In the genomic region with DNA sequence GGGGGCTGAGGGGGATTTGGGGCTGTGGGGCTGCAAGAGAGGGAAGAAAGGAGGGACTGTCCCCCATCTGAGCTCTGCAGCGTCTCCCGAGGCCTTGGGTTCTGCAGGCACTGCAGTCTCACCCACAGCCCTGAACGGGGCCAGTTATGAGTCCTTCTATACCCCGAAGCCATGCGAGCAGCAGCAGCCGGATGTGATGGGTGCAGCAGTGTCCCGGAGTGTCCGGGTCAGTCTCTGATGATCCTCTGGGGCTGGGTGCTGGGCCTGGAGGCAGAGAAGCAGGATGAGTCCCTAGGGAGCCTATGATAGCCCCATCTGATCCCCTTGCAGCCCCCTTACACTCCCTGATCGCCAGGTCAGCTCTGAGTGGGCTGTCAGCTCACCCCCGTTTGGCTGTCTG, we compare ENCODE assay signal across 15 cellular contexts. TPM values are rescaled to one million over a fixed set of nuclear protein-coding genes. Genes with fewer than 3 reads are reported as not detected.
DNase-seq lines count a peak whose midpoint lies in the region; ATAC-seq, FAIRE-seq and TF ChIP-seq lines count a peak whose summit lies in the region.
"Had no signal": no experiment of that assay in that cellular context is flagged by ENCODE, and none has a peak within 500 bp of the region (broad histone marks: within the 10 kb centered on the region; RNA-seq: fewer than 3 reads in every experiment).

No MANE protein-coding gene starts in this region.

- no peak for TF ChIP-seq EP300 in upper lobe of left lung (IDR thresholded peaks at IDR 0.05)

- no peaks in the 10 kb centered on the region for H3K27me3 Mint-ChIP-seq in activated T-helper 1 cell treated with anti-CD3 and anti-CD28 coated beads, Interleukin-12 subunit alpha, Interleukin-12 subunit beta, Interleukin-2, Interleukin-4 antibody, amounts not matched to agents 30 ng/mL and 10 ng/mL and 1 ng/mL, durations not matched to agents 14 hours and 24 hours and 36 hours (ENCODE audit: insufficient read depth)

- H3K9me3 ChIP-seq in mucosa of descending colon (no peaks in the 10 kb centered on the region), upper lobe of left lung (no peaks in the 10 kb centered on the region)

- peak overlapping the region; percentile 83 for H3K27ac Mint-ChIP-seq in activated T-helper 1 cell treated with anti-CD3 and anti-CD28 coated beads, Interleukin-12 subunit alpha, Interleukin-12 subunit beta, Interleukin-2, Interleukin-4 antibody, amounts not matched to agents 30 ng/mL and 10 ng/mL and 1 ng/mL, durations not matched to agents 14 hours and 24 hours and 36 hours

- ATAC-seq in left ventricle myocardium superior (no peak), Right ventricle myocardium superior (ENCODE audit: poor library complexity) (no peak), mucosa of descending colon (no peak), upper lobe of left lung (ENCODE audit: low FRiP score in 2 of 2) (no peak), HG02678 (IDR thresholded peaks at IDR 0.05; ENCODE audit: unreplicated experiment) (no peak)

- H3K4me3 ChIP-seq in mucosa of descending colon (no peak overlapping the region), upper lobe of left lung (no peak overlapping the region)

- H3K4me3 Mint-ChIP-seq in activated T-helper 1 cell treated with anti-CD3 and anti-CD28 coated beads, Interleukin-12 subunit alpha, Interleukin-12 subunit beta, Interleukin-2, Interleukin-4 antibody, amounts not matched to agents 30 ng/mL and 10 ng/mL and 1 ng/mL, durations not matched to agents 14 hours and 24 hours and 36 hours, result no peak overlapping the region

- no peaks in the 10 kb centered on the region for H3K27me3 ChIP-seq in upper lobe of left lung

- DNase-seq in left ventricle myocardium superior, result peak; percentile 19
- DNase-seq in Right ventricle myocardium superior, result no peak
- no peak for DNase-seq in activated T-helper 1 cell treated with anti-CD3 and anti-CD28 coated beads, Interleukin-12 subunit alpha, Interleukin-12 subunit beta, Interleukin-2, Interleukin-4 antibody, amounts not matched to agents 30 ng/mL and 10 ng/mL and 1 ng/mL, durations not matched to agents 14 hours and 24 hours and 36 hours (ENCODE audit: low spot score)
- DNase-seq in mucosa of descending colon, result peak in 2 of 3 donors; percentile 42 to 61
- DNase-seq in upper lobe of left lung, result peak in 1 of 2 donors; percentile 43
- DNase-seq in urothelium cell line (ENCODE audit: low spot score), result no peak
- no peak for DNase-seq in middle frontal gyrus (ENCODE audit: extremely low spot score, low spot score)
- DNase-seq: activated gamma-delta T cell, DND-41, H7, NCI-H1436 treated with DMSO at 0.1 percent for 48 hours, NCI-H510A, OCI-M1 had no signal

- H3K27ac ChIP-seq in upper lobe of left lung, result peak overlapping the region in 3 of 4 donors; percentile 59 to 67 (median 61)
- H3K27ac ChIP-seq: KMS-11 had no signal

- H3K36me3 ChIP-seq in mucosa of descending colon (ENCODE audit: low read depth) (no peaks in the 10 kb centered on the region), upper lobe of left lung (peaks cover 0 to 21% (median 6%) of the 10 kb centered on the region in 4 donors)

- peaks cover 44% of the 10 kb centered on the region for H3K4me1 ChIP-seq in mucosa of descending colon (ENCODE audit: low read depth)
- H3K4me1 ChIP-seq in upper lobe of left lung, result peaks cover 5 to 29% (median 20%) of the 10 kb centered on the region in 4 donors

- TF ChIP-seq CTCF in mucosa of descending colon (IDR thresholded peaks at IDR 0.05) (no peak), upper lobe of left lung (IDR thresholded peaks at IDR 0.05) (no peak)

- no peak for TF ChIP-seq POLR2A in upper lobe of left lung (IDR thresholded peaks at IDR 0.05)

- H3K36me3 Mint-ChIP-seq in activated T-helper 1 cell treated with anti-CD3 and anti-CD28 coated beads, Interleukin-12 subunit alpha, Interleukin-12 subunit beta, Interleukin-2, Interleukin-4 antibody, amounts not matched to agents 30 ng/mL and 10 ng/mL and 1 ng/mL, durations not matched to agents 14 hours and 24 hours and 36 hours (ENCODE audit: low read depth), result peaks cover 2% of the 10 kb centered on the region

- FAIRE-seq in urothelium cell line (lab: Jason Lieb, UNC), result no peak

- intact Hi-C loops in left ventricle myocardium superior (cut with micrococcal nuclease), result no loop called here
- intact Hi-C loops in Right ventricle myocardium superior (cut with DNase I), result no loop called here
- intact Hi-C loops in activated T-helper 1 cell treated with anti-CD3 and anti-CD28 coated beads, Interleukin-12 subunit alpha, Interleukin-12 subunit beta, Interleukin-2, Interleukin-4 antibody, amounts not matched to agents 30 ng/mL and 10 ng/mL and 1 ng/mL, durations not matched to agents 14 hours and 24 hours and 36 hours (cut with micrococcal nuclease), result no loop called here
- intact Hi-C loops in mucosa of descending colon (cut with DNase I, micrococcal nuclease), result no loop called here

- H3K4me1 Mint-ChIP-seq in activated T-helper 1 cell treated with anti-CD3 and anti-CD28 coated beads, Interleukin-12 subunit alpha, Interleukin-12 subunit beta, Interleukin-2, Interleukin-4 antibody, amounts not matched to agents 30 ng/mL and 10 ng/mL and 1 ng/mL, durations not matched to agents 14 hours and 24 hours and 36 hours (ENCODE audit: low read depth), result peaks cover 54% of the 10 kb centered on the region

- H3K9me3 Mint-ChIP-seq in activated T-helper 1 cell treated with anti-CD3 and anti-CD28 coated beads, Interleukin-12 subunit alpha, Interleukin-12 subunit beta, Interleukin-2, Interleukin-4 antibody, amounts not matched to agents 30 ng/mL and 10 ng/mL and 1 ng/mL, durations not matched to agents 14 hours and 24 hours and 36 hours, result no peaks in the 10 kb centered on the region

- WGBS in upper lobe of left lung, 2 donors, result 75 to 82% methylated on average over 8 to 9 of the region's 10 CpGs

RNA-seq across cellular contexts. Expression of gene CPNE2, which starts 41.5 kb away (rescaled TPM):
- total RNA-seq in left ventricle myocardium superior (11.2 TPM), Right ventricle myocardium superior (13.3 TPM), mucosa of descending colon (10 to 100 TPM; 48.7 to 77.0 (median 52.5) TPM), upper lobe of left lung (10 to 100 TPM; 39.4 to 58.7 (median 53.1) TPM)
- total RNA-seq in activated T-helper 1 cell treated with anti-CD3 and anti-CD28 coated beads, Interleukin-12 subunit alpha, Interleukin-12 subunit beta, Interleukin-2, Interleukin-4 antibody, amounts not matched to agents 30 ng/mL and 10 ng/mL and 1 ng/mL, durations not matched to agents 14 hours and 24 hours and 36 hours, result 3.7 and 4.6 TPM in 2 replicates

RNA-seq across cellular contexts. Expression of gene PSME3IP1, which starts 51.9 kb away (rescaled TPM):
- 59.0 TPM for total RNA-seq in left ventricle myocardium superior
- 54.8 TPM for total RNA-seq in Right ventricle myocardium superior
- total RNA-seq in activated T-helper 1 cell treated with anti-CD3 and anti-CD28 coated beads, Interleukin-12 subunit alpha, Interleukin-12 subunit beta, Interleukin-2, Interleukin-4 antibody, amounts not matched to agents 30 ng/mL and 10 ng/mL and 1 ng/mL, durations not matched to agents 14 hours and 24 hours and 36 hours, result 116 and 124 TPM in 2 replicates
- total RNA-seq in mucosa of descending colon, result 100 to 1,000 TPM in 2 of 3 donors, 10 to 100 TPM in 1; 97.9 to 138 (median 114) TPM
- 100 to 1,000 TPM in 1 of 6 donors, 10 to 100 TPM in 5; 49.9 to 113 (median 75.2) TPM for total RNA-seq in upper lobe of left lung

RNA-seq across cellular contexts. Expression of gene RSPRY1, which starts 52.2 kb away (rescaled TPM):
- total RNA-seq in left ventricle myocardium superior, result 20.3 TPM
- total RNA-seq in Right ventricle myocardium superior, result 13.4 TPM
- total RNA-seq in activated T-helper 1 cell treated with anti-CD3 and anti-CD28 coated beads, Interleukin-12 subunit alpha, Interleukin-12 subunit beta, Interleukin-2, Interleukin-4 antibody, amounts not matched to agents 30 ng/mL and 10 ng/mL and 1 ng/mL, durations not matched to agents 14 hours and 24 hours and 36 hours, result 36.0 and 36.5 TPM in 2 replicates
- 10 to 100 TPM; 40.6 to 44.1 (median 42.0) TPM for total RNA-seq in mucosa of descending colon
- 100 to 1,000 TPM in 1 of 6 donors, 10 to 100 TPM in 5; 26.9 to 102 (median 30.3) TPM for total RNA-seq in upper lobe of left lung

Comparison
In these comparisons a context has a peak if more than half of its experiments do, and no peak if none do; other contexts are left out.
1. DNase-seq: peak in left ventricle myocardium superior (single experiment) and mucosa of descending colon (2 of 3); none in Right ventricle myocardium superior (single experiment), activated T-helper 1 cell treated with anti-CD3 and anti-CD28 coated beads, Interleukin-12 subunit alpha, Interleukin-12 subunit beta, Interleukin-2, Interleukin-4 antibody, amounts not matched to agents 30 ng/mL and 10 ng/mL and 1 ng/mL, durations not matched to agents 14 hours and 24 hours and 36 hours (single experiment), urothelium cell line (single experiment) and middle frontal gyrus (single experiment).